In genomic region chr16:3123986-3124886, GRCh38 we compare ENCODE assay signal across 1 cellular context.
A peak's percentile ranks its signal among the peaks of the same experiment; 100 is the strongest.
TF ChIP-seq lines count a peak whose summit lies in the region.

No MANE protein-coding gene starts in this region.

TF ChIP-seq in H1, 55 proteins besides CTCF, POLR2A, EP300 and RAD21:
- TF ChIP-seq GTF2F1 (IDR thresholded peaks at IDR 0.05; ENCODE audit: borderline replicate concordance, low read depth, low read length) (no peak), ZNF274 (IDR thresholded peaks at IDR 0.05; ENCODE audit: borderline replicate concordance, extremely low read depth, low read length) (no peak), KDM1A (IDR thresholded peaks at IDR 0.05; ENCODE audit: borderline replicate concordance, low read length) (no peak), NANOG (IDR thresholded peaks at IDR 0.05; ENCODE audit: insufficient read depth, low read depth, low read length, poor library complexity, severe bottlenecking) (no peak), SP4 (IDR thresholded peaks at IDR 0.05; ENCODE audit: low read length) (peak; percentile 93), SIN3A (conservative IDR thresholded peaks at IDR 0.05 in 1 of 2, IDR thresholded peaks at IDR 0.05 in 1 of 2; ENCODE audit: low read depth in 1 of 2, low read length in 2 of 2) (peak; percentile 92 to 93; a peak in 2 of 4 replicates), RBBP5 (IDR thresholded peaks at IDR 0.05; ENCODE audit: borderline replicate concordance, low read depth, low read length) (no peak), SAP30 (IDR thresholded peaks at IDR 0.05; ENCODE audit: insufficient read depth, insufficient replicate concordance, low read length) (peak; percentile 71), CHD2 (IDR thresholded peaks at IDR 0.05; ENCODE audit: low read length) (no peak), TEAD4 (IDR thresholded peaks at IDR 0.05; ENCODE audit: low read depth, low read length) (no peak), HDAC6 (IDR thresholded peaks at IDR 0.05; ENCODE audit: low read depth, low read length) (no peak), SRF (IDR thresholded peaks at IDR 0.05; ENCODE audit: low read depth, low read length) (no peak), E2F6 (IDR thresholded peaks at IDR 0.05) (0 out of 2 replicates have a peak, but pooled peaks have one; percentile 35), MAX (IDR thresholded peaks at IDR 0.05) (peak; percentile 5; the same call in 1 of the 2 replicates), JUND (IDR thresholded peaks at IDR 0.05; ENCODE audit: low read length) (no peak), ATF2 (IDR thresholded peaks at IDR 0.05; ENCODE audit: low read length) (peak; percentile 47; the same call in 1 of the 2 replicates), EZH2 (IDR thresholded peaks at IDR 0.05; ENCODE audit: low read depth, low read length, severe bottlenecking) (no peak), RXRA (IDR thresholded peaks at IDR 0.05; ENCODE audit: insufficient read depth, low read depth, low read length) (no peak), SIX5 (IDR thresholded peaks at IDR 0.05; ENCODE audit: low read depth, low read length) (no peak), ATF3 (IDR thresholded peaks at IDR 0.05; ENCODE audit: insufficient read depth, low read depth, low read length) (peak; percentile 33; the same call in 1 of the 2 replicates), TAF1 (IDR thresholded peaks at IDR 0.05; ENCODE audit: low read depth, low read length) (peak; percentile 56; the same call in 1 of the 2 replicates), CHD7 (IDR thresholded peaks at IDR 0.05; ENCODE audit: insufficient replicate concordance, low read length) (no peak), TAF7 (optimal IDR thresholded peaks at IDR 0.05; ENCODE audit: borderline replicate concordance, low read depth, low read length) (no peak), CHD1 (IDR thresholded peaks at IDR 0.05; ENCODE audit: low read depth, low read length) (no peak), GABPA (IDR thresholded peaks at IDR 0.05; ENCODE audit: borderline replicate concordance, insufficient read depth, low read length) (peak; percentile 78; the same call in 1 of the 2 replicates), POU5F1 (IDR thresholded peaks at IDR 0.05; ENCODE audit: low read depth, low read length) (no peak), SP2 (IDR thresholded peaks at IDR 0.05; ENCODE audit: low read length) (peak; percentile 55; the same call in 1 of the 2 replicates), CTBP2 (IDR thresholded peaks at IDR 0.05; ENCODE audit: borderline replicate concordance, insufficient read depth, insufficient read length, low read length) (no peak), SUZ12 (IDR thresholded peaks at IDR 0.05; ENCODE audit: low read length) (no peak), EGR1 (IDR thresholded peaks at IDR 0.05; ENCODE audit: borderline replicate concordance, low read depth, low read length) (no peak), BCL11A (IDR thresholded peaks at IDR 0.05; ENCODE audit: low read depth in 2 of 2, low read length in 2 of 2) (no peak), FOSL1 (IDR thresholded peaks at IDR 0.05; ENCODE audit: insufficient read depth, low read depth, low read length) (no peak), HDAC2 (IDR thresholded peaks at IDR 0.05; ENCODE audit: borderline replicate concordance in 1 of 2, low read depth in 2 of 2, low read length in 2 of 2) (peak in 1 of 2 experiments; percentile 68; a peak in 1 of 4 replicates), RFX5 (IDR thresholded peaks at IDR 0.05; ENCODE audit: borderline replicate concordance, low read depth, low read length) (no peak), TBP (IDR thresholded peaks at IDR 0.05; ENCODE audit: low read depth, low read length) (peak; percentile 59), RNF2 (IDR thresholded peaks at IDR 0.05; ENCODE audit: borderline replicate concordance, low read depth, low read length, missing control alignments, poor library complexity, severe bottlenecking) (no peak), USF2 (IDR thresholded peaks at IDR 0.05; ENCODE audit: low read length) (no peak), MAFK (IDR thresholded peaks at IDR 0.05; ENCODE audit: low read depth, low read length) (no peak), BRCA1 (IDR thresholded peaks at IDR 0.05; ENCODE audit: low read depth, low read length) (no peak), JUN (IDR thresholded peaks at IDR 0.05; ENCODE audit: low read depth, low read length) (no peak), SP1 (IDR thresholded peaks at IDR 0.05; ENCODE audit: low read depth, low read length) (peak; percentile 67; the same call in 1 of the 2 replicates), POLR2AphosphoS5 (IDR thresholded peaks at IDR 0.05; ENCODE audit: low read depth, low read length) (0 out of 2 replicates have a peak, but pooled peaks have one; percentile 25), BACH1 (IDR thresholded peaks at IDR 0.05; ENCODE audit: low read length) (no peak), KDM5A (IDR thresholded peaks at IDR 0.05; ENCODE audit: low read length) (peak; percentile 35; the same call in 1 of the 2 replicates), YY1 (IDR thresholded peaks at IDR 0.05; ENCODE audit: low read depth, low read length) (peak; percentile 68; the same call in 1 of the 2 replicates), NRF1 (IDR thresholded peaks at IDR 0.05; ENCODE audit: low read depth, low read length) (no peak), ASH2L (IDR thresholded peaks at IDR 0.05; ENCODE audit: low read length) (peak; percentile 35), KDM4A (IDR thresholded peaks at IDR 0.05; ENCODE audit: low read depth, low read length, severe bottlenecking) (no peak), CBX5 (IDR thresholded peaks at IDR 0.05; ENCODE audit: low read depth, low read length) (no peak), TCF12 (IDR thresholded peaks at IDR 0.05; ENCODE audit: low read depth, low read length) (no peak), SIRT6 (IDR thresholded peaks at IDR 0.05; ENCODE audit: low read length) (no peak), CREB1 (IDR thresholded peaks at IDR 0.05) (peak; percentile 73), PHF8 (conservative IDR thresholded peaks at IDR 0.05; ENCODE audit: low read depth, low read length) (peak; percentile 37; the same call in 1 of the 2 replicates), CBX8 (IDR thresholded peaks at IDR 0.05; ENCODE audit: borderline replicate concordance, low read depth, low read length) (no peak), CEBPB (IDR thresholded peaks at IDR 0.05; ENCODE audit: low read depth, low read length) (no peak)
